Comparison of ENCODE assay signal across 25 cellular contexts in genomic region chr2:239609583-239610310, GRCh38.
A peak's percentile ranks its signal among the peaks of the same experiment; 100 is the strongest.
DNase-seq lines count a peak whose midpoint lies in the region; ATAC-seq, FAIRE-seq and TF ChIP-seq lines count a peak whose summit lies in the region.
"Had no signal": no experiment of that assay in that cellular context is flagged by ENCODE, and none has a peak within 500 bp of the region (broad histone marks: within the 10 kb centered on the region; RNA-seq: fewer than 3 reads in every experiment).

No MANE protein-coding gene starts in this region.

- POLR2A ChIA-PET in activated CD8-positive, alpha-beta T cell treated with anti-CD3 and anti-CD28 coated beads for 36 hours (lab: Charles Lee): no interaction called here
- POLR2A ChIA-PET in activated CD8-positive, alpha-beta T cell treated with anti-CD3 and anti-CD28 coated beads, Interleukin-2, amount 10 ng/mL, durations not matched to agents 7 days and 5 days (lab: Charles Lee): interaction anchor here (0.6 to 0.8 kb wide), 2 partner anchors 207 to 1195 kb away, joined by 3 to 4 read pairs; no protein-coding TSS in a partner anchor
- POLR2A ChIA-PET in naive thymus-derived CD4-positive, alpha-beta T cell (lab: Charles Lee): no interaction called here

- H3K36me3 Mint-ChIP-seq in activated CD8-positive, alpha-beta T cell treated with anti-CD3 and anti-CD28 coated beads for 36 hours (ENCODE audit: low read depth): no peaks in the 10 kb centered on the region
- no peaks in the 10 kb centered on the region for H3K36me3 Mint-ChIP-seq in activated CD8-positive, alpha-beta T cell treated with anti-CD3 and anti-CD28 coated beads, Interleukin-2, amount 10 ng/mL, durations not matched to agents 7 days and 5 days (ENCODE audit: low read depth)
- H3K36me3 Mint-ChIP-seq in central memory CD8-positive, alpha-beta T cell (ENCODE audit: insufficient read depth): peaks cover 4% of the 10 kb centered on the region
- no peaks in the 10 kb centered on the region for H3K36me3 Mint-ChIP-seq in naive thymus-derived CD4-positive, alpha-beta T cell
- H3K36me3 Mint-ChIP-seq in stimulated activated effector memory CD8-positive, alpha-beta T cell treated with anti-CD3 and anti-CD28 coated beads, Interleukin-12 subunit alpha, Interleukin-12 subunit beta, amount 100 ng/mL, for 72 hours: peaks cover 6% of the 10 kb centered on the region
- H3K36me3 Mint-ChIP-seq: brain; CD14-positive monocyte; IgD-negative memory B cell; stimulated activated naive B cell treated with anti-CD40 and anti-IgM and Interleukin-4, amounts not matched to agents 10 μg/mL and 1 μg/mL and 100 μg/mL, for 72 hours had no signal

- no peak for ATAC-seq in activated CD8-positive, alpha-beta T cell treated with anti-CD3 and anti-CD28 coated beads for 36 hours
- no peak for ATAC-seq in activated CD8-positive, alpha-beta T cell treated with anti-CD3 and anti-CD28 coated beads, Interleukin-2, amount 10 ng/mL, durations not matched to agents 7 days and 5 days
- ATAC-seq in central memory CD8-positive, alpha-beta T cell (replicated peaks; ENCODE audit: extremely low read depth, poor library complexity, severe bottlenecking): peak; percentile 95
- ATAC-seq in naive thymus-derived CD4-positive, alpha-beta T cell: peak; percentile 39
- peak; percentile 77 for ATAC-seq in stimulated activated effector memory CD8-positive, alpha-beta T cell treated with anti-CD3 and anti-CD28 coated beads, Interleukin-12 subunit alpha, Interleukin-12 subunit beta, amount 100 ng/mL, for 72 hours
- ATAC-seq: activated T-cell treated with anti-CD3 and anti-CD28 coated beads, Interleukin-2, amount 50 U/mL, for 72 hours; gastroesophageal sphincter; left cardiac atrium; stimulated activated naive B cell treated with anti-CD40 and anti-IgM and Interleukin-4, amounts not matched to agents 10 μg/mL and 1 μg/mL and 100 μg/mL, for 72 hours had no signal

- intact Hi-C loops in activated CD8-positive, alpha-beta T cell treated with anti-CD3 and anti-CD28 coated beads for 36 hours (cut with micrococcal nuclease): no loop called here
- intact Hi-C loops in naive thymus-derived CD4-positive, alpha-beta T cell (cut with micrococcal nuclease): no loop called here
- intact Hi-C loops in kidney (cut with DNase I): no loop called here

- H3K9me3 Mint-ChIP-seq in activated CD8-positive, alpha-beta T cell treated with anti-CD3 and anti-CD28 coated beads for 36 hours: no peaks in the 10 kb centered on the region
- H3K9me3 Mint-ChIP-seq in activated CD8-positive, alpha-beta T cell treated with anti-CD3 and anti-CD28 coated beads, Interleukin-2, amount 10 ng/mL, durations not matched to agents 7 days and 5 days (ENCODE audit: insufficient read depth): no peaks in the 10 kb centered on the region
- H3K9me3 Mint-ChIP-seq in central memory CD8-positive, alpha-beta T cell: no peaks in the 10 kb centered on the region
- H3K9me3 Mint-ChIP-seq in naive thymus-derived CD4-positive, alpha-beta T cell: no peaks in the 10 kb centered on the region
- no peaks in the 10 kb centered on the region for H3K9me3 Mint-ChIP-seq in stimulated activated effector memory CD8-positive, alpha-beta T cell treated with anti-CD3 and anti-CD28 coated beads, Interleukin-12 subunit alpha, Interleukin-12 subunit beta, amount 100 ng/mL, for 72 hours
- H3K9me3 Mint-ChIP-seq: activated T-cell treated with anti-CD3 and anti-CD28 coated beads, Interleukin-2, amount 50 U/mL, for 72 hours had no signal

- no peak overlapping the region for H3K27ac Mint-ChIP-seq in activated CD8-positive, alpha-beta T cell treated with anti-CD3 and anti-CD28 coated beads for 36 hours
- H3K27ac Mint-ChIP-seq in activated CD8-positive, alpha-beta T cell treated with anti-CD3 and anti-CD28 coated beads, Interleukin-2, amount 10 ng/mL, durations not matched to agents 7 days and 5 days: no peak overlapping the region
- peak overlapping the region; percentile 78 for H3K27ac Mint-ChIP-seq in central memory CD8-positive, alpha-beta T cell (ENCODE audit: low read depth)
- no peak overlapping the region for H3K27ac Mint-ChIP-seq in naive thymus-derived CD4-positive, alpha-beta T cell
- no peak overlapping the region for H3K27ac Mint-ChIP-seq in stimulated activated effector memory CD8-positive, alpha-beta T cell treated with anti-CD3 and anti-CD28 coated beads, Interleukin-12 subunit alpha, Interleukin-12 subunit beta, amount 100 ng/mL, for 72 hours
- H3K27ac Mint-ChIP-seq: activated T-cell treated with anti-CD3 and anti-CD28 coated beads, Interleukin-2, amount 50 U/mL, for 72 hours; progenitor cell of endocrine pancreas; stimulated activated naive B cell treated with anti-CD40 and anti-IgM and Interleukin-4, amounts not matched to agents 10 μg/mL and 1 μg/mL and 100 μg/mL, for 72 hours had no signal

- no peaks in the 10 kb centered on the region for H3K9me3 ChIP-seq in naive thymus-derived CD4-positive, alpha-beta T cell (ENCODE audit: control insufficient read depth in 2 of 3, low read length in 3 of 3)
- H3K9me3 ChIP-seq in kidney (ENCODE audit: control insufficient read depth in 1 of 2, low read length in 2 of 2) (peaks cover 0 to 3% of the 10 kb centered on the region in 2 donors), WERI-Rb-1 (ENCODE audit: severe bottlenecking) (peaks cover 2% of the 10 kb centered on the region)
- H3K9me3 ChIP-seq: gastroesophageal sphincter, neutrophil had no signal

- no peak overlapping the region for H3K4me3 Mint-ChIP-seq in activated CD8-positive, alpha-beta T cell treated with anti-CD3 and anti-CD28 coated beads for 36 hours
- no peak overlapping the region for H3K4me3 Mint-ChIP-seq in activated CD8-positive, alpha-beta T cell treated with anti-CD3 and anti-CD28 coated beads, Interleukin-2, amount 10 ng/mL, durations not matched to agents 7 days and 5 days
- H3K4me3 Mint-ChIP-seq in central memory CD8-positive, alpha-beta T cell: peak overlapping the region; percentile 66
- no peak overlapping the region for H3K4me3 Mint-ChIP-seq in naive thymus-derived CD4-positive, alpha-beta T cell
- no peak overlapping the region for H3K4me3 Mint-ChIP-seq in stimulated activated effector memory CD8-positive, alpha-beta T cell treated with anti-CD3 and anti-CD28 coated beads, Interleukin-12 subunit alpha, Interleukin-12 subunit beta, amount 100 ng/mL, for 72 hours
- H3K4me3 Mint-ChIP-seq: activated T-cell treated with anti-CD3 and anti-CD28 coated beads, Interleukin-2, amount 50 U/mL, for 72 hours; brain; CD14-positive monocyte; IgD-negative memory B cell; stimulated activated naive B cell treated with anti-CD40 and anti-IgM and Interleukin-4, amounts not matched to agents 10 μg/mL and 1 μg/mL and 100 μg/mL, for 72 hours had no signal

- H3K4me3 ChIP-seq in naive thymus-derived CD4-positive, alpha-beta T cell (ENCODE audit: low read length): no peak overlapping the region
- no peak overlapping the region for H3K4me3 ChIP-seq in kidney (ENCODE audit: low read length in 2 of 2)
- no peak overlapping the region for H3K4me3 ChIP-seq in WERI-Rb-1 (ENCODE audit: low read depth, low read length)
- H3K4me3 ChIP-seq: gastroesophageal sphincter, hepatocyte had no signal

- DNase-seq in activated CD8-positive, alpha-beta T cell treated with anti-CD3 and anti-CD28 coated beads for 36 hours: peak; percentile 20
- no peak for DNase-seq in activated CD8-positive, alpha-beta T cell treated with anti-CD3 and anti-CD28 coated beads, Interleukin-2, amount 10 ng/mL, durations not matched to agents 7 days and 5 days
- peak in 1 of 2 donors; percentile 63 for DNase-seq in central memory CD8-positive, alpha-beta T cell (ENCODE audit: low spot score in 2 of 2)
- peak in 1 of 9 donors; percentile 4 for DNase-seq in naive thymus-derived CD4-positive, alpha-beta T cell
- DNase-seq in stimulated activated effector memory CD8-positive, alpha-beta T cell treated with anti-CD3 and anti-CD28 coated beads, Interleukin-12 subunit alpha, Interleukin-12 subunit beta, amount 100 ng/mL, for 72 hours (ENCODE audit: low spot score in 2 of 2): peak in 1 of 2 donors; percentile 51
- DNase-seq in Kasumi-1 (lab: John Stamatoyannopoulos, UW): no peak
- DNase-seq in kidney: no peak
- DNase-seq in WERI-Rb-1: no peak
- DNase-seq: 8988T; activated naive CD4-positive, alpha-beta T cell; activated T-cell treated with anti-CD3 and anti-CD28 coated beads, Interleukin-2, amount 50 U/mL, for 72 hours; GOT3; left cardiac atrium; mesenchymal stem cell; NCI-H1048; SIG-M5; stimulated activated CD4-positive, alpha-beta T cell treated with anti-CD3 and anti-CD28 coated beads, Interleukin-4, amount 100 ng/mL, for 4 hours; stimulated activated naive B cell treated with anti-CD40 and anti-IgM and Interleukin-4, amounts not matched to agents 10 μg/mL and 1 μg/mL and 100 μg/mL, for 72 hours had no signal

- H3K27ac ChIP-seq in naive thymus-derived CD4-positive, alpha-beta T cell (ENCODE audit: low read depth, low read length): no peak overlapping the region
- no peak overlapping the region for H3K27ac ChIP-seq in kidney (ENCODE audit: low read depth in 2 of 2, low read length in 2 of 2)
- no peak overlapping the region for H3K27ac ChIP-seq in WERI-Rb-1
- H3K27ac ChIP-seq: gastroesophageal sphincter, hepatocyte, neutrophil had no signal

- no peak overlapping the region for H3K9ac ChIP-seq in kidney (ENCODE audit: low read length in 2 of 2)

- no peaks in the 10 kb centered on the region for H3K36me3 ChIP-seq in naive thymus-derived CD4-positive, alpha-beta T cell (ENCODE audit: control insufficient read depth in 2 of 3, insufficient read depth in 3 of 3, low read length in 3 of 3)
- H3K36me3 ChIP-seq in kidney (ENCODE audit: control insufficient read depth in 1 of 2, insufficient read depth in 2 of 2, low read length in 2 of 2) (no peaks in the 10 kb centered on the region), WERI-Rb-1 (no peaks in the 10 kb centered on the region)
- H3K36me3 ChIP-seq: gastroesophageal sphincter, neutrophil had no signal

- peaks cover 3% of the 10 kb centered on the region for H3K4me1 Mint-ChIP-seq in activated CD8-positive, alpha-beta T cell treated with anti-CD3 and anti-CD28 coated beads for 36 hours (ENCODE audit: low read depth)
- peaks cover 4% of the 10 kb centered on the region for H3K4me1 Mint-ChIP-seq in activated CD8-positive, alpha-beta T cell treated with anti-CD3 and anti-CD28 coated beads, Interleukin-2, amount 10 ng/mL, durations not matched to agents 7 days and 5 days (ENCODE audit: low read depth)
- H3K4me1 Mint-ChIP-seq in central memory CD8-positive, alpha-beta T cell: peaks cover 43% of the 10 kb centered on the region
- peaks cover 0 to 16% (median 3%) of the 10 kb centered on the region in 7 donors for H3K4me1 Mint-ChIP-seq in naive thymus-derived CD4-positive, alpha-beta T cell
- peaks cover 26% of the 10 kb centered on the region for H3K4me1 Mint-ChIP-seq in stimulated activated effector memory CD8-positive, alpha-beta T cell treated with anti-CD3 and anti-CD28 coated beads, Interleukin-12 subunit alpha, Interleukin-12 subunit beta, amount 100 ng/mL, for 72 hours
- H3K4me1 Mint-ChIP-seq: IgD-negative memory B cell; stimulated activated naive B cell treated with anti-CD40 and anti-IgM and Interleukin-4, amounts not matched to agents 10 μg/mL and 1 μg/mL and 100 μg/mL, for 72 hours had no signal

- no peaks in the 10 kb centered on the region for H3K27me3 ChIP-seq in naive thymus-derived CD4-positive, alpha-beta T cell (ENCODE audit: control insufficient read depth in 2 of 2, insufficient read depth in 2 of 2, low read length in 2 of 2)
- peaks cover 95% of the 10 kb centered on the region for H3K27me3 ChIP-seq in WERI-Rb-1 (ENCODE audit: insufficient read depth, low read depth, severe bottlenecking)
- H3K27me3 ChIP-seq: hepatocyte, neutrophil had no signal

- peaks cover 0 to 12% of the 10 kb centered on the region in 2 donors for H3K4me1 ChIP-seq in naive thymus-derived CD4-positive, alpha-beta T cell (ENCODE audit: control insufficient read depth in 2 of 2, insufficient read depth in 2 of 2, low read length in 2 of 2)
- H3K4me1 ChIP-seq in kidney (ENCODE audit: control insufficient read depth in 1 of 2, insufficient read depth in 1 of 2, low read depth in 1 of 2, low read length in 2 of 2): peaks cover 0 to 6% of the 10 kb centered on the region in 2 donors
- H3K4me1 ChIP-seq: gastroesophageal sphincter had no signal

- H3K27me3 Mint-ChIP-seq in activated CD8-positive, alpha-beta T cell treated with anti-CD3 and anti-CD28 coated beads for 36 hours: peaks cover 7% of the 10 kb centered on the region
- peaks cover 5% of the 10 kb centered on the region for H3K27me3 Mint-ChIP-seq in activated CD8-positive, alpha-beta T cell treated with anti-CD3 and anti-CD28 coated beads, Interleukin-2, amount 10 ng/mL, durations not matched to agents 7 days and 5 days (ENCODE audit: low read depth)
- H3K27me3 Mint-ChIP-seq in central memory CD8-positive, alpha-beta T cell: no peaks in the 10 kb centered on the region
- H3K27me3 Mint-ChIP-seq in naive thymus-derived CD4-positive, alpha-beta T cell: peaks cover 11 to 21% (median 16%) of the 10 kb centered on the region in 5 donors

- FAIRE-seq in kidney (lab: Jason Lieb, UNC): no peak

- no peak for TF ChIP-seq CTCF in activated CD8-positive, alpha-beta T cell treated with anti-CD3 and anti-CD28 coated beads for 36 hours (IDR thresholded peaks at IDR 0.05)
- TF ChIP-seq CTCF in kidney (IDR thresholded peaks at IDR 0.05; ENCODE audit: borderline replicate concordance, extremely low read depth, insufficient read depth) (no peak), WERI-Rb-1 (IDR thresholded peaks at IDR 0.05; ENCODE audit: low read depth, low read length) (no peak)

- CTCF ChIA-PET in activated CD8-positive, alpha-beta T cell treated with anti-CD3 and anti-CD28 coated beads for 36 hours (lab: Charles Lee): no interaction called here
- CTCF ChIA-PET in activated CD8-positive, alpha-beta T cell treated with anti-CD3 and anti-CD28 coated beads, Interleukin-2, amount 10 ng/mL, durations not matched to agents 7 days and 5 days (lab: Charles Lee): no interaction called here
- CTCF ChIA-PET in naive thymus-derived CD4-positive, alpha-beta T cell (lab: Charles Lee): no interaction called here

Comparison
In these comparisons a context has a peak if more than half of its experiments do, and no peak if none do; other contexts are left out.
1. ATAC-seq: peak in central memory CD8-positive, alpha-beta T cell (single experiment), naive thymus-derived CD4-positive, alpha-beta T cell (single experiment) and stimulated activated effector memory CD8-positive, alpha-beta T cell treated with anti-CD3 and anti-CD28 coated beads, Interleukin-12 subunit alpha, Interleukin-12 subunit beta, amount 100 ng/mL, for 72 hours (single experiment); none in activated CD8-positive, alpha-beta T cell treated with anti-CD3 and anti-CD28 coated beads for 36 hours (single experiment) and activated CD8-positive, alpha-beta T cell treated with anti-CD3 and anti-CD28 coated beads, Interleukin-2, amount 10 ng/mL, durations not matched to agents 7 days and 5 days (single experiment).